Comparison of ENCODE assay signal across 19 cellular contexts in genomic region chr2:127558911-127559310, GRCh38. TPM values are rescaled to one million over a fixed set of nuclear protein-coding genes. Genes with fewer than 3 reads are reported as not detected.
DNase-seq lines count a peak whose midpoint lies in the region; ATAC-seq, FAIRE-seq and TF ChIP-seq lines count a peak whose summit lies in the region.
"Had no signal": no experiment of that assay in that cellular context is flagged by ENCODE, and none has a peak within 500 bp of the region (broad histone marks: within the 10 kb centered on the region; RNA-seq: fewer than 3 reads in every experiment).

No MANE protein-coding gene starts in this region.

- no peak overlapping the region for H3K27ac Mint-ChIP-seq in WTC11
- H3K27ac Mint-ChIP-seq: B cell; CD4-positive, alpha-beta T cell had no signal

- H3K9me3 ChIP-seq in left ventricle myocardium inferior (replicated peaks) (peaks cover 9% of the 10 kb centered on the region), vagina (no peaks in the 10 kb centered on the region)

- H3K27me3 ChIP-seq in left ventricle myocardium inferior (ENCODE audit: low read depth) (no peaks in the 10 kb centered on the region), vagina (no peaks in the 10 kb centered on the region)

- intact Hi-C loops in cardiac septum (cut with DNase I) = no loop called here
- intact Hi-C loops in left ventricle myocardium inferior (cut with micrococcal nuclease) = no loop called here
- intact Hi-C loops in sciatic nerve (cut with DNase I) = no loop called here
- intact Hi-C loops in vagina (cut with DNase I) = no loop called here

- ATAC-seq in WTC11 (peak; percentile 51), sciatic nerve (no peak)
- ATAC-seq: GM12878 had no signal

- H3K36me3 ChIP-seq in left ventricle myocardium inferior (no peaks in the 10 kb centered on the region), vagina (no peaks in the 10 kb centered on the region)

- H3K27me3 Mint-ChIP-seq in WTC11 (ENCODE audit: low read depth) = no peaks in the 10 kb centered on the region

- peaks cover 9% of the 10 kb centered on the region for H3K4me1 Mint-ChIP-seq in WTC11

- POLR2A ChIA-PET in WTC11 (lab: Charles Lee) = interaction anchor here (0.6 kb wide), 1 partner anchor 32 kb away, joined by 3 read pairs; no protein-coding TSS in a partner anchor

- CTCF ChIA-PET in WTC11 (lab: Charles Lee) = interaction anchor here (0.5 to 2.1 kb wide), 4 partner anchors 32 to 198 kb away, joined by 3 to 9 read pairs (median 4); no protein-coding TSS in a partner anchor

- DNase-seq in cardiac septum (ENCODE audit: low spot score) (peak; percentile 53), left ventricle myocardium inferior (no peak), WTC11 (ENCODE audit: low spot score) (no peak), sciatic nerve (ENCODE audit: low spot score) (peak; percentile 10), vagina (ENCODE audit: extremely low spot score in 2 of 2) (peak; percentile 58 to 80), RCC 7860 (ENCODE audit: low spot score) (no peak)
- DNase-seq in stimulated activated CD4-positive, alpha-beta T cell treated with anti-CD3 and anti-CD28 coated beads, Interleukin-15, amount 100 ng/mL, for 24 hours = no peak
- DNase-seq: C1 segment of cervical spinal cord; Calu3; CD4-positive, alpha-beta T cell; DMS 273 treated with DMSO at 0.1 percent for 48 hours; DMS79; GM23248; H7 had no signal

- H3K4me1 ChIP-seq in left ventricle myocardium inferior (no peaks in the 10 kb centered on the region), vagina (no peaks in the 10 kb centered on the region)

- H3K27ac ChIP-seq in left ventricle myocardium inferior (replicated peaks) (no peak overlapping the region), vagina (no peak overlapping the region)
- H3K27ac ChIP-seq: GM23248 had no signal

- peaks cover 10% of the 10 kb centered on the region; the same call in 1 of the 2 replicates for H3K9me3 Mint-ChIP-seq in WTC11

- no peaks in the 10 kb centered on the region for H3K36me3 Mint-ChIP-seq in WTC11

- TF ChIP-seq CTCF in left ventricle myocardium inferior (IDR thresholded peaks at IDR 0.05; ENCODE audit: borderline replicate concordance) (no peak), WTC11 (IDR thresholded peaks at IDR 0.05) (no peak), vagina (IDR thresholded peaks at IDR 0.05) (no peak)

- H3K4me3 Mint-ChIP-seq in WTC11 = no peak overlapping the region
- H3K4me3 Mint-ChIP-seq: B cell; CD4-positive, alpha-beta T cell had no signal

- no peak for FAIRE-seq in RCC 7860 (lab: Jason Lieb, UNC)
- FAIRE-seq: A204.1, GM12878, GM18507 had no signal

- no peak for TF ChIP-seq POLR2A in vagina (IDR thresholded peaks at IDR 0.05)

- H3K4me3 ChIP-seq in left ventricle myocardium inferior (no peak overlapping the region), vagina (no peak overlapping the region)
- H3K4me3 ChIP-seq: GM12878, GM23248 had no signal

TF ChIP-seq in WTC11, 78 proteins besides CTCF, POLR2A, EP300 and RAD21:
- TF ChIP-seq ATF2 (CRISPR knock-in tag; IDR thresholded peaks at IDR 0.05; ENCODE audit: borderline replicate concordance, low read depth) (no peak), PREB (CRISPR knock-in tag; IDR thresholded peaks at IDR 0.05; ENCODE audit: borderline replicate concordance) (no peak), STAT6 (CRISPR knock-in tag; conservative IDR thresholded peaks at IDR 0.05; ENCODE audit: low read depth) (no peak), IRF1 (CRISPR knock-in tag; IDR thresholded peaks at IDR 0.05) (no peak)

RNA-seq across cellular contexts. Expression of gene MYO7B, which starts 23.4 kb away (rescaled TPM):
- total RNA-seq in cardiac septum (0.78 TPM), left ventricle myocardium inferior (0.44 TPM), WTC11 (2021) (0.02 TPM in 1 of 3 replicates, not detected in the others), sciatic nerve (0.62 TPM), vagina (not detected)
- total RNA-seq: G401, GM23248, H7 had no signal

RNA-seq across cellular contexts. Expression of gene IWS1, which starts 32.6 kb away (rescaled TPM):
- total RNA-seq in cardiac septum (40.7 TPM), left ventricle myocardium inferior (59.8 TPM), WTC11 (2021) (69.2 to 70.5 TPM (median 69.3 TPM) in 3 replicates), sciatic nerve (44.4 TPM), vagina (40.8 TPM)

Comparison
In these comparisons a context has a peak if more than half of its experiments do, and no peak if none do; other contexts are left out.
1. DNase-seq: peak in cardiac septum (single experiment), sciatic nerve (single experiment) and vagina (2 of 2); none in left ventricle myocardium inferior (single experiment), WTC11 (single experiment), stimulated activated CD4-positive, alpha-beta T cell treated with anti-CD3 and anti-CD28 coated beads, Interleukin-15, amount 100 ng/mL, for 24 hours (single experiment) and RCC 7860 (single experiment).